Comparison of ENCODE assay signal across 1 cellular context in the genomic region with DNA sequence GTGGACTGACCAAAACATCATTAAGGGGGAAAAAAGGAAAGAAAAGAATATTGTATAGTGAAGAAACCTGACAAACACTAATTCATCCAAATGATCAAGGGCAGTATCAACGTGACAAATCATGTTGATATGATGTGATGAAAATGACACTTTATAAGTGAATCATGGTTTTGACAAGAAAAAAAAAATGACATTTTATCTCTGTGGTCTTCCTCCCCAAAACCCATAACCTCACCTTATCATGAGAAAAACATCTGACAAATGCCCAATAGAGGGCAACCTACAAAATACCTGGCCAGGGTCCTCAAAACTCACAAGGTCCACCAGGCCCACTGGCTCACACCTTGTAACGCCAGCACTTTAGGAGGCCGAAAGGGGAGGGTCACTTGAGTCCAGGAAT.
TF ChIP-seq lines count a peak whose summit lies in the region.

No MANE protein-coding gene starts in this region.

TF ChIP-seq in HEK293, 187 proteins besides CTCF, POLR2A, EP300 and RAD21 (continued from another document):
- peak; percentile 56; the same call in 1 of the 2 replicates for TF ChIP-seq PRDM10 (tag by site-specific recombination; IDR thresholded peaks at IDR 0.05)
TF ChIP-seq in HEK293: peak in this region for 1.
